In the genomic region with DNA sequence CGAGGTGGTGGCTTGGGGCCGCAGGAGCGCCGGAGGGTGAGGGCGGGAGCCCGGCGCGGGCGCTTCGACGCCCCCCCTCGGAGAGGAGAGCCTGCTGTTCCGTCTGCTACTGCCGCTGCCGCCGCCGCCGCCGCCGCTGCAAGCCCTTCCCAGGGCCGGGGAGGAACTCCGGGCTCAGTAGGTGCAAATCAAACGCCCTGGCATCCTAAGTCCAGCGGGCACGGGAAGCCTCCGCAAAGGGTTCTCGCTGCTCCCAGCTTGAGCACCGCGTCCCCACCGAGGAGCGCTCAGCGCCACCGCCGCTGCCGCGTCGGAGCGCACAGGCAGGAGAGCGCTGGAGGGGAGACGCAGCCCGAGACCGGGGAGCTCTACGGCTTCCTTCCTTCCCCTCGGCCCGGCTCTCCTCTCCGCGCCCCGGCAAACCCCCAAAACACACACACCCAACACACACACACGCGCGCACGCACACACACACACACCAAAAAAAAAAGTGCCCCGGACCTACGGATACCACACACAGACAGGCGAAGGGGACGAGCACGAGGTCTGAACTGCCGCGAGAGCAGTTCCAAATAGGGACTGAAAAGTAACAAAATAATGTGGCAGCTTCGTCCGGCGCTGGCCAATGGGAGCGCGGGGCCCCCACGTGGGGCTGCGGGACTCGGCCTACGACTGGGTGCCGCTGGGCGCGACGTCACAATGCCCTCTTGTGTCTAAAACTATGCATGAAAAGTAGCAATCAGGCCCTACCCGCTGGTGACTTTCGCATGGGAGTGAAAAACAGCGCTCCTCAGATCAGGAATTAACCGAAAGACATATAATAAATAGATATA, we compare ENCODE assay signal across 1 cellular context.
A peak's percentile ranks its signal among the peaks of the same experiment; 100 is the strongest.
TF ChIP-seq lines count a peak whose summit lies in the region.

TSS of gene TLE3 (minus strand) at position 581 of the 833 bp plus-strand sequence. CDS start 1,119 bp downstream, outside the sequence.

TF ChIP-seq in HepG2, 621 proteins besides CTCF, POLR2A, EP300 and RAD21 (continued from another document and continues in another):
- TF ChIP-seq, protein P1, sequence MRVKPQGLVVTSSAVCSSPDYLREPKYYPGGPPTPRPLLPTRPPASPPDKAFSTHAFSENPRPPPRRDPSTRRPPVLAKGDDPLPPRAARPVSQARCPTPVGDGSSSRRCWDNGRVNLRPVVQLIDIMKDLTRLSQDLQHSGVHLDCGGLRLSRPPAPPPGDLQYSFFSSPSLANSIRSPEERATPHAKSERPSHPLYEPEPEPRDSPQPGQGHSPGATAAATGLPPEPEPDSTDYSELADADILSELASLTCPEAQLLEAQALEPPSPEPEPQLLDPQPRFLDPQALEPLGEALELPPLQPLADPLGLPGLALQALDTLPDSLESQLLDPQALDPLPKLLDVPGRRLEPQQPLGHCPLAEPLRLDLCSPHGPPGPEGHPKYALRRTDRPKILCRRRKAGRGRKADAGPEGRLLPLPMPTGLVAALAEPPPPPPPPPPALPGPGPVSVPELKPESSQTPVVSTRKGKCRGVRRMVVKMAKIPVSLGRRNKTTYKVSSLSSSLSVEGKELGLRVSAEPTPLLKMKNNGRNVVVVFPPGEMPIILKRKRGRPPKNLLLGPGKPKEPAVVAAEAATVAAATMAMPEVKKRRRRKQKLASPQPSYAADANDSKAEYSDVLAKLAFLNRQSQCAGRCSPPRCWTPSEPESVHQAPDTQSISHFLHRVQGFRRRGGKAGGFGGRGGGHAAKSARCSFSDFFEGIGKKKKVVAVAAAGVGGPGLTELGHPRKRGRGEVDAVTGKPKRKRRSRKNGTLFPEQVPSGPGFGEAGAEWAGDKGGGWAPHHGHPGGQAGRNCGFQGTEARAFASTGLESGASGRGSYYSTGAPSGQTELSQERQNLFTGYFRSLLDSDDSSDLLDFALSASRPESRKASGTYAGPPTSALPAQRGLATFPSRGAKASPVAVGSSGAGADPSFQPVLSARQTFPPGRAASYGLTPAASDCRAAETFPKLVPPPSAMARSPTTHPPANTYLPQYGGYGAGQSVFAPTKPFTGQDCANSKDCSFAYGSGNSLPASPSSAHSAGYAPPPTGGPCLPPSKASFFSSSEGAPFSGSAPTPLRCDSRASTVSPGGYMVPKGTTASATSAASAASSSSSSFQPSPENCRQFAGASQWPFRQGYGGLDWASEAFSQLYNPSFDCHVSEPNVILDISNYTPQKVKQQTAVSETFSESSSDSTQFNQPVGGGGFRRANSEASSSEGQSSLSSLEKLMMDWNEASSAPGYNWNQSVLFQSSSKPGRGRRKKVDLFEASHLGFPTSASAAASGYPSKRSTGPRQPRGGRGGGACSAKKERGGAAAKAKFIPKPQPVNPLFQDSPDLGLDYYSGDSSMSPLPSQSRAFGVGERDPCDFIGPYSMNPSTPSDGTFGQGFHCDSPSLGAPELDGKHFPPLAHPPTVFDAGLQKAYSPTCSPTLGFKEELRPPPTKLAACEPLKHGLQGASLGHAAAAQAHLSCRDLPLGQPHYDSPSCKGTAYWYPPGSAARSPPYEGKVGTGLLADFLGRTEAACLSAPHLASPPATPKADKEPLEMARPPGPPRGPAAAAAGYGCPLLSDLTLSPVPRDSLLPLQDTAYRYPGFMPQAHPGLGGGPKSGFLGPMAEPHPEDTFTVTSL (CRISPR knock-in tag; IDR thresholded peaks at IDR 0.05; ENCODE audit: borderline replicate concordance) = peak; percentile 47; the same call in 1 of the 2 replicates
- TF ChIP-seq MZF1 (CRISPR knock-in tag; IDR thresholded peaks at IDR 0.05; ENCODE audit: borderline replicate concordance) = 0 out of 2 replicates have a peak, but pooled peaks have one; percentile 54
- peak; percentile 85 for TF ChIP-seq ZMAT3 (CRISPR knock-in tag; conservative IDR thresholded peaks at IDR 0.05)
- TF ChIP-seq, protein P2, sequence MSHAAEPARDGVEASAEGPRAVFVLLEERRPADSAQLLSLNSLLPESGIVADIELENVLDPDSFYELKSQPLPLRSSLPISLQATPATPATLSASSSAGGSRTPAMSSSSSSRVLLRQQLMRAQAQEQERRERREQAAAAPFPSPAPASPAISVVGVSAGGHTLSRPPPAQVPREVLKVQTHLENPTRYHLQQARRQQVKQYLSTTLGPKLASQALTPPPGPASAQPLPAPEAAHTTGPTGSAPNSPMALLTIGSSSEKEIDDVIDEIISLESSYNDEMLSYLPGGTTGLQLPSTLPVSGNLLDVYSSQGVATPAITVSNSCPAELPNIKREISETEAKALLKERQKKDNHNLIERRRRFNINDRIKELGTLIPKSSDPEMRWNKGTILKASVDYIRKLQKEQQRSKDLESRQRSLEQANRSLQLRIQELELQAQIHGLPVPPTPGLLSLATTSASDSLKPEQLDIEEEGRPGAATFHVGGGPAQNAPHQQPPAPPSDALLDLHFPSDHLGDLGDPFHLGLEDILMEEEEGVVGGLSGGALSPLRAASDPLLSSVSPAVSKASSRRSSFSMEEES (CRISPR knock-in tag; IDR thresholded peaks at IDR 0.05) = peak; percentile 58; the same call in 1 of the 2 replicates
- TF ChIP-seq SOX5 (CRISPR knock-in tag; IDR thresholded peaks at IDR 0.05; ENCODE audit: borderline replicate concordance) = peak; percentile 63; the same call in 1 of the 2 replicates
- TF ChIP-seq SALL1 (CRISPR knock-in tag; IDR thresholded peaks at IDR 0.05) = peak; percentile 72
- TF ChIP-seq, protein P3, sequence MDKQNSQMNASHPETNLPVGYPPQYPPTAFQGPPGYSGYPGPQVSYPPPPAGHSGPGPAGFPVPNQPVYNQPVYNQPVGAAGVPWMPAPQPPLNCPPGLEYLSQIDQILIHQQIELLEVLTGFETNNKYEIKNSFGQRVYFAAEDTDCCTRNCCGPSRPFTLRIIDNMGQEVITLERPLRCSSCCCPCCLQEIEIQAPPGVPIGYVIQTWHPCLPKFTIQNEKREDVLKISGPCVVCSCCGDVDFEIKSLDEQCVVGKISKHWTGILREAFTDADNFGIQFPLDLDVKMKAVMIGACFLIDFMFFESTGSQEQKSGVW (CRISPR knock-in tag; IDR thresholded peaks at IDR 0.05; ENCODE audit: borderline replicate concordance) = no peak
- TF ChIP-seq ZNF766 (CRISPR knock-in tag; IDR thresholded peaks at IDR 0.05; ENCODE audit: borderline replicate concordance) = 0 out of 2 replicates have a peak, but pooled peaks have one; percentile 15
- TF ChIP-seq GABPA (IDR thresholded peaks at IDR 0.05; ENCODE audit: low read depth, low read length) = peak; percentile 11; the same call in 1 of the 2 replicates
- no peak for TF ChIP-seq GABPA (CRISPR knock-in tag; IDR thresholded peaks at IDR 0.05; ENCODE audit: low read depth)
- TF ChIP-seq BCLAF1 (IDR thresholded peaks at IDR 0.05) = no peak
- peak; percentile 91 for TF ChIP-seq NFYC (CRISPR knock-in tag; IDR thresholded peaks at IDR 0.05)
- TF ChIP-seq USF2 (IDR thresholded peaks at IDR 0.05; ENCODE audit: low read depth, low read length) = peak; percentile 77
- TF ChIP-seq USF2 (CRISPR knock-in tag; IDR thresholded peaks at IDR 0.05; ENCODE audit: borderline replicate concordance) = peak; percentile 78
- TF ChIP-seq, protein P4, sequence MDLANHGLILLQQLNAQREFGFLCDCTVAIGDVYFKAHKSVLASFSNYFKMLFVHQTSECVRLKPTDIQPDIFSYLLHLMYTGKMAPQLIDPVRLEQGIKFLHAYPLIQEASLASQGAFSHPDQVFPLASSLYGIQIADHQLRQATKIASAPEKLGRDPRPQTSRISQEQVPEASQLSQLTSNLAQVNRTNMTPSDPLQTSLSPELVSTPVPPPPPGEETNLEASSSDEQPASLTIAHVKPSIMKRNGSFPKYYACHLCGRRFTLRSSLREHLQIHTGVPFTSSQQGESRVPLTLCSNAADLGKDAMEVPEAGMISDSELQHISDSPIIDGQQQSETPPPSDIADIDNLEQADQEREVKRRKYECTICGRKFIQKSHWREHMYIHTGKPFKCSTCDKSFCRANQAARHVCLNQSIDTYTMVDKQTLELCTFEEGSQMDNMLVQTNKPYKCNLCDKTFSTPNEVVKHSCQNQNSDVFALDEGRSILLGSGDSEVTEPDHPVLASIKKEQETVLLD (CRISPR knock-in tag; IDR thresholded peaks at IDR 0.05; ENCODE audit: low read depth) = 0 out of 2 replicates have a peak, but pooled peaks have one; percentile 24
- TF ChIP-seq, protein P5, sequence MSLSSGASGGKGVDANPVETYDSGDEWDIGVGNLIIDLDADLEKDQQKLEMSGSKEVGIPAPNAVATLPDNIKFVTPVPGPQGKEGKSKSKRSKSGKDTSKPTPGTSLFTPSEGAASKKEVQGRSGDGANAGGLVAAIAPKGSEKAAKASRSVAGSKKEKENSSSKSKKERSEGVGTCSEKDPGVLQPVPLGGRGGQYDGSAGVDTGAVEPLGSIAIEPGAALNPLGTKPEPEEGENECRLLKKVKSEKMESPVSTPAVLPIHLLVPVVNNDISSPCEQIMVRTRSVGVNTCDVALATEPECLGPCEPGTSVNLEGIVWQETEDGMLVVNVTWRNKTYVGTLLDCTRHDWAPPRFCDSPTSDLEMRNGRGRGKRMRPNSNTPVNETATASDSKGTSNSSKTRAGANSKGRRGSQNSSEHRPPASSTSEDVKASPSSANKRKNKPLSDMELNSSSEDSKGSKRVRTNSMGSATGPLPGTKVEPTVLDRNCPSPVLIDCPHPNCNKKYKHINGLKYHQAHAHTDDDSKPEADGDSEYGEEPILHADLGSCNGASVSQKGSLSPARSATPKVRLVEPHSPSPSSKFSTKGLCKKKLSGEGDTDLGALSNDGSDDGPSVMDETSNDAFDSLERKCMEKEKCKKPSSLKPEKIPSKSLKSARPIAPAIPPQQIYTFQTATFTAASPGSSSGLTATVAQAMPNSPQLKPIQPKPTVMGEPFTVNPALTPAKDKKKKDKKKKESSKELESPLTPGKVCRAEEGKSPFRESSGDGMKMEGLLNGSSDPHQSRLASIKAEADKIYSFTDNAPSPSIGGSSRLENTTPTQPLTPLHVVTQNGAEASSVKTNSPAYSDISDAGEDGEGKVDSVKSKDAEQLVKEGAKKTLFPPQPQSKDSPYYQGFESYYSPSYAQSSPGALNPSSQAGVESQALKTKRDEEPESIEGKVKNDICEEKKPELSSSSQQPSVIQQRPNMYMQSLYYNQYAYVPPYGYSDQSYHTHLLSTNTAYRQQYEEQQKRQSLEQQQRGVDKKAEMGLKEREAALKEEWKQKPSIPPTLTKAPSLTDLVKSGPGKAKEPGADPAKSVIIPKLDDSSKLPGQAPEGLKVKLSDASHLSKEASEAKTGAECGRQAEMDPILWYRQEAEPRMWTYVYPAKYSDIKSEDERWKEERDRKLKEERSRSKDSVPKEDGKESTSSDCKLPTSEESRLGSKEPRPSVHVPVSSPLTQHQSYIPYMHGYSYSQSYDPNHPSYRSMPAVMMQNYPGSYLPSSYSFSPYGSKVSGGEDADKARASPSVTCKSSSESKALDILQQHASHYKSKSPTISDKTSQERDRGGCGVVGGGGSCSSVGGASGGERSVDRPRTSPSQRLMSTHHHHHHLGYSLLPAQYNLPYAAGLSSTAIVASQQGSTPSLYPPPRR (CRISPR knock-in tag; IDR thresholded peaks at IDR 0.05; ENCODE audit: borderline replicate concordance) = no peak; the same call in 1 of the 2 replicates
- peak; percentile 74 for TF ChIP-seq MNT (IDR thresholded peaks at IDR 0.05)
- peak; percentile 32; the same call in 1 of the 2 replicates for TF ChIP-seq BCL6 (CRISPR knock-in tag; IDR thresholded peaks at IDR 0.05)
- TF ChIP-seq SALL2 (CRISPR knock-in tag; IDR thresholded peaks at IDR 0.05) = 0 out of 2 replicates have a peak, but pooled peaks have one; percentile 25
- TF ChIP-seq ZNF879 (CRISPR knock-in tag; IDR thresholded peaks at IDR 0.05) = 0 out of 2 replicates have a peak, but pooled peaks have one; percentile 50
- TF ChIP-seq ZNF563 (CRISPR knock-in tag; IDR thresholded peaks at IDR 0.05) = peak; percentile 80; the same call in 1 of the 2 replicates
- no peak for TF ChIP-seq THYN1 (CRISPR knock-in tag; IDR thresholded peaks at IDR 0.05; ENCODE audit: borderline replicate concordance, low read depth)
- TF ChIP-seq POLR2AphosphoS5 (IDR thresholded peaks at IDR 0.05; ENCODE audit: low read depth, low read length) = peak; percentile 88
- TF ChIP-seq SKI (IDR thresholded peaks at IDR 0.05; ENCODE audit: partially characterized antibody) = peak; percentile 21
